In the genomic region with DNA sequence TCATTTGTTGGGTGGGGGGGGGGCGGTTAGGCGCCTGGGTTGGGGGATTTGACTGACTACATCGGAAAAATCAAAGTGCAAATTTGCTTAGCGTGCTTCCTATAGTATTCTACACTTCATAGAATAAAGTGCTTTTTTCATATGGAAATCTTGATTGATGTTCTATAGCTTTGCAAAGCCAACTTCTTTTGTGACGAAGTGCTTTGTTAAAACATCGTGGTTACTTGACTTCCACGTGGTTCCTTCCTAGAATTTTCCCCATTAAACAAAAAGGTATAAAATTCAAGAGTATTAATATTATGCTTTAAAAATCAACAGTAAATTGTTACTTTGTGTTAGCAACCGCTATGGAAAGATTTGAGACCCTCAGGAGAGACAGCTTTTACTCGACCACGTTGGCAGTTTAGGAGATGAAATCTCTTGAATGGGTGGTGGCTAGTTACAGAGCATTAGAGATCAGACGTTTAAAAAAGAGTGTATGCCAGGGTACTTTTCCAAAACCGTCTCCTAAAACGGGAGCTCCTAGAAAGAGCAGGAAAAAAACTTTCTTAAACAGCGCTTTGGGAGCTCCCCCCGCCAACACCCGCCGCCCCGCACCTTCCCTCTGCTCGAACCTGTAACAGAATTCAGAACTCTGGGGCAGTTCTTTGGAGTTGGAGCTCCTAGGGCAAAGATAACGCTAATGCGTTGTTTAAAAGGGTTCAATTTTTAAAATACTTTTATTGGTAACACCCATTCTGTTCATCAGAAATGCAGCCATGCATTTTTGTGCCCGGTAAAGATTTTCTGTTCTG, we compare ENCODE assay signal across 8 cellular contexts.
A peak's percentile ranks its signal among the peaks of the same experiment; 100 is the strongest.
DNase-seq lines count a peak whose midpoint lies in the region; ATAC-seq lines count a peak whose summit lies in the region.

No MANE protein-coding gene starts in this region.

- H3K27ac Mint-ChIP-seq in activated naive CD8-positive, alpha-beta T cell treated with anti-CD3 and anti-CD28 coated beads, Interleukin-2, amount 50 U/mL, for 24 hours: no peak overlapping the region
- H3K27ac Mint-ChIP-seq in stimulated activated effector memory CD8-positive, alpha-beta T cell treated with anti-CD3 and anti-CD28 coated beads, Interleukin-12 subunit alpha, Interleukin-12 subunit beta, amount 100 ng/mL, for 72 hours: no peak overlapping the region

- H3K36me3 Mint-ChIP-seq in activated naive CD8-positive, alpha-beta T cell treated with anti-CD3 and anti-CD28 coated beads, Interleukin-2, amount 50 U/mL, for 24 hours (ENCODE audit: low read depth): no peaks in the 10 kb centered on the region
- H3K36me3 Mint-ChIP-seq in stimulated activated effector memory CD8-positive, alpha-beta T cell treated with anti-CD3 and anti-CD28 coated beads, Interleukin-12 subunit alpha, Interleukin-12 subunit beta, amount 100 ng/mL, for 72 hours: no peaks in the 10 kb centered on the region

- peak; percentile 22 for DNase-seq in HK-2 (ENCODE audit: unreplicated experiment)
- no peak for DNase-seq in activated naive CD8-positive, alpha-beta T cell treated with anti-CD3 and anti-CD28 coated beads, Interleukin-2, amount 50 U/mL, for 24 hours
- no peak for DNase-seq in stimulated activated effector memory CD8-positive, alpha-beta T cell treated with anti-CD3 and anti-CD28 coated beads, Interleukin-12 subunit alpha, Interleukin-12 subunit beta, amount 100 ng/mL, for 72 hours (ENCODE audit: low spot score in 2 of 2)
- DNase-seq in anterior cingulate cortex (lab: John Stamatoyannopoulos, UW): no peak
- DNase-seq in NCI-H82 treated with DMSO at 0.1 percent for 48 hours (lab: John Stamatoyannopoulos, UW; ENCODE audit: unreplicated experiment): no peak

- H3K9me3 Mint-ChIP-seq in activated naive CD8-positive, alpha-beta T cell treated with anti-CD3 and anti-CD28 coated beads, Interleukin-2, amount 50 U/mL, for 24 hours: no peaks in the 10 kb centered on the region
- H3K9me3 Mint-ChIP-seq in stimulated activated effector memory CD8-positive, alpha-beta T cell treated with anti-CD3 and anti-CD28 coated beads, Interleukin-12 subunit alpha, Interleukin-12 subunit beta, amount 100 ng/mL, for 72 hours: no peaks in the 10 kb centered on the region

- no peak for ATAC-seq in activated naive CD8-positive, alpha-beta T cell treated with anti-CD3 and anti-CD28 coated beads, Interleukin-2, amount 50 U/mL, for 24 hours
- no peak for ATAC-seq in stimulated activated effector memory CD8-positive, alpha-beta T cell treated with anti-CD3 and anti-CD28 coated beads, Interleukin-12 subunit alpha, Interleukin-12 subunit beta, amount 100 ng/mL, for 72 hours
- ATAC-seq in GM19452 (IDR thresholded peaks at IDR 0.05; ENCODE audit: unreplicated experiment) (no peak), GM19023 (IDR thresholded peaks at IDR 0.05; ENCODE audit: unreplicated experiment) (no peak)

- peaks cover 43% of the 10 kb centered on the region for H3K27me3 Mint-ChIP-seq in activated naive CD8-positive, alpha-beta T cell treated with anti-CD3 and anti-CD28 coated beads, Interleukin-2, amount 50 U/mL, for 24 hours

- peaks cover 16% of the 10 kb centered on the region for H3K4me1 Mint-ChIP-seq in activated naive CD8-positive, alpha-beta T cell treated with anti-CD3 and anti-CD28 coated beads, Interleukin-2, amount 50 U/mL, for 24 hours
- H3K4me1 Mint-ChIP-seq in stimulated activated effector memory CD8-positive, alpha-beta T cell treated with anti-CD3 and anti-CD28 coated beads, Interleukin-12 subunit alpha, Interleukin-12 subunit beta, amount 100 ng/mL, for 72 hours: peaks cover 11% of the 10 kb centered on the region

- H3K4me3 Mint-ChIP-seq in activated naive CD8-positive, alpha-beta T cell treated with anti-CD3 and anti-CD28 coated beads, Interleukin-2, amount 50 U/mL, for 24 hours: peak overlapping the region; percentile 81
- H3K4me3 Mint-ChIP-seq in stimulated activated effector memory CD8-positive, alpha-beta T cell treated with anti-CD3 and anti-CD28 coated beads, Interleukin-12 subunit alpha, Interleukin-12 subunit beta, amount 100 ng/mL, for 72 hours: peak overlapping the region; percentile 72

- peak overlapping the region; percentile 96 for H3K4me3 ChIP-seq in iPS-11a (ENCODE audit: low read depth, low read length)
